10 cellular contexts compared by ENCODE assay signal in the genomic region with DNA sequence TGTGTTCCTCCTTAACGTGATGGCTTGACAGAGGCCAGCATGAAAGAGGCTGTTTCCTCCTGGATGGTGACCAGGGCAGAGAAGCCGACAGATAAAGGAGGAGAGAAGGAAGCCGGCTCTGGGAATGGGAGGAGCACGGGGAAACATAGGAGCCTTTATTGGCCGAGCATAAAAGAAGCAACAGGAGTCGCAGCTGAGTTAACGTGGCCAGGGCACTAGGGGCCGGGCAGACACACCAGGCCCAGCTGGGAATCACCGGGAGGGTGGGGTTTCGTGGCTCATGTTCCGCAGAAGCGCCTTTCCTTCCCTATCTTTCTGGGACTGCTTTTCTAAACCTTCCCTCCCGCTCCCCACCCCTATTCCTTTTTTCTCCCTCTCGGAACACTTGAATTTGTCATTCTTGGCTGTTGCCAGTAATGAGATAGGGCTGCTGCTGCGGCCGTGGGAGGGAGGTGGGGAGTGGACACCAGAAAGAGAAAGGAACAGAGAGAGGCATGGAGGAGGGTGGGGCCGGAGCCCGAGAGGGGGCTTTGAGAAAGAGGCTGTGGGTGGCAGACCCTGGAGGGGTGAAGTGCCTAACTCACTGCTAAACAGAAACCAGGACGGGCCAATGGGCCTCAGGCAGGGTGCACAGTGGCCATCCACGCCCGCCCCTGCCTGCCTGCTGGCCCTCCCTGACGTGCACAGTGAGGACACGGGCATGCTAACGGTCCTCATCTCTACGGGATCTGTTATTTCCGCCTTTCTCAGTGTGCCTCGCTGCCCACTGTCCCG.
DNase-seq lines count a peak whose midpoint lies in the region; ATAC-seq and TF ChIP-seq lines count a peak whose summit lies in the region.
"Had no signal": no experiment of that assay in that cellular context is flagged by ENCODE, and none has a peak within 500 bp of the region (broad histone marks: within the 10 kb centered on the region; RNA-seq: fewer than 3 reads in every experiment).

No MANE protein-coding gene starts in this region.

- H3K4me1 Mint-ChIP-seq in neural progenitor cell = peaks cover 62% of the 10 kb centered on the region

- no peaks in the 10 kb centered on the region for H3K9me2 ChIP-seq in PC-9 (ENCODE audit: insufficient read depth)

- ATAC-seq in HG03439 (IDR thresholded peaks at IDR 0.05; ENCODE audit: unreplicated experiment) = no peak
- no peak for ATAC-seq in GM19324 (IDR thresholded peaks at IDR 0.05; ENCODE audit: low FRiP score, unreplicated experiment)

- intact Hi-C loops in PC-9 (cut with micrococcal nuclease; ENCODE audit: unreplicated experiment) = no loop called here

- no peaks in the 10 kb centered on the region for H3K9me3 Mint-ChIP-seq in neural progenitor cell
- H3K9me3 Mint-ChIP-seq: CD4-positive, alpha-beta T cell had no signal

- no peaks in the 10 kb centered on the region for H3K36me3 Mint-ChIP-seq in neural progenitor cell

- TF ChIP-seq CTCF in PC-9 (conservative IDR thresholded peaks at IDR 0.05) (no peak), neural progenitor cell (IDR thresholded peaks at IDR 0.05) (no peak)

- no peaks in the 10 kb centered on the region for H3K36me3 ChIP-seq in PC-9 (ENCODE audit: low read depth)
- H3K36me3 ChIP-seq in neural progenitor cell = no peaks in the 10 kb centered on the region

- H3K4me3 Mint-ChIP-seq in neural progenitor cell = peak overlapping the region; percentile 46
- H3K4me3 Mint-ChIP-seq: CD4-positive, alpha-beta T cell had no signal

- DNase-seq in AG08395 (ENCODE audit: low spot score) = peak; percentile 74
- no peak for DNase-seq in PC-9
- peak; percentile 64 for DNase-seq in fibroblast of peridontal ligament (ENCODE audit: extremely low read depth)
- DNase-seq in neural progenitor cell (ENCODE audit: low spot score) = peak; percentile 85
- DNase-seq in NOMO-1 (lab: John Stamatoyannopoulos, UW; ENCODE audit: unreplicated experiment in 2 of 2) = no peak
- DNase-seq in NCI-H1417 (lab: John Stamatoyannopoulos, UW) = no peak
- DNase-seq: CD4-positive, alpha-beta T cell; erythroblast had no signal

- H3K27ac Mint-ChIP-seq in neural progenitor cell = peak overlapping the region; percentile 55
- H3K27ac Mint-ChIP-seq: CD4-positive, alpha-beta T cell had no signal

- CTCF ChIA-PET in PC-9 (lab: Charles Lee) = no interaction called here

- H3K4me1 ChIP-seq in PC-9 (replicated peaks; ENCODE audit: insufficient read depth) (peaks cover 100% of the 10 kb centered on the region), neural progenitor cell (peaks cover 57% of the 10 kb centered on the region)

- no peak overlapping the region for H2AFZ ChIP-seq in PC-9
- H2AFZ ChIP-seq in neural progenitor cell (replicated peaks) = peak overlapping the region; percentile 68

- H3F3A ChIP-seq in PC-9 (ENCODE audit: insufficient read depth, low read depth) (peaks cover 79% of the 10 kb centered on the region), neural progenitor cell (ENCODE audit: low read depth) (peaks cover 39% of the 10 kb centered on the region)

- H3K27ac ChIP-seq in PC-9 (peak overlapping the region; percentile 79), neural progenitor cell (peak overlapping the region; percentile 14)

- no peaks in the 10 kb centered on the region for H3K79me2 ChIP-seq in PC-9 (ENCODE audit: low read depth)
- H3K79me2 ChIP-seq in neural progenitor cell (ENCODE audit: low read depth) = no peaks in the 10 kb centered on the region

- POLR2A ChIA-PET in PC-9 (lab: Charles Lee; ENCODE audit: unreplicated experiment) = no interaction called here

- H3K27me3 Mint-ChIP-seq in neural progenitor cell (ENCODE audit: insufficient read depth, low read depth) = peaks cover 13% of the 10 kb centered on the region
- H3K27me3 Mint-ChIP-seq: CD4-positive, alpha-beta T cell had no signal

- no peak overlapping the region for H3K9ac ChIP-seq in neural progenitor cell

- H3K27me3 ChIP-seq in PC-9 (ENCODE audit: insufficient read depth, low read depth) (no peaks in the 10 kb centered on the region), neural progenitor cell (no peaks in the 10 kb centered on the region)

- H4K20me1 ChIP-seq in PC-9 (ENCODE audit: insufficient read depth) (no peaks in the 10 kb centered on the region), neural progenitor cell (ENCODE audit: low read depth) (no peaks in the 10 kb centered on the region)

- BruUV-seq in PC-9 (replicated peaks; lab: Mats Ljungman, UMichigan) = no TSS peak

- no peaks in the 10 kb centered on the region for H3K9me3 ChIP-seq in PC-9 (ENCODE audit: insufficient read depth, low read depth)
- H3K9me3 ChIP-seq in neural progenitor cell (ENCODE audit: low read depth) = no peaks in the 10 kb centered on the region

- H3K4me3 ChIP-seq in PC-9 (no peak overlapping the region), neural progenitor cell (peak overlapping the region; percentile 26)

- H3K4me2 ChIP-seq in PC-9 (peak overlapping the region; percentile 67; the same call in 1 of the 2 replicates), neural progenitor cell (peak overlapping the region; percentile 71)

Comparison
In these comparisons a context has a peak if more than half of its experiments do, and no peak if none do; other contexts are left out.
1. DNase-seq: peak in AG08395 (single experiment), fibroblast of peridontal ligament (single experiment) and neural progenitor cell (single experiment); none in PC-9 (0 of 2), NOMO-1 (0 of 2) and NCI-H1417 (0 of 3).